Comparison of ENCODE assay signal across 8 cellular contexts in genomic region chr2:25879133-25879730, GRCh38. TPM values are rescaled to one million over a fixed set of nuclear protein-coding genes. Genes with fewer than 3 reads are reported as not detected.
DNase-seq lines count a peak whose midpoint lies in the region; ATAC-seq and TF ChIP-seq lines count a peak whose summit lies in the region.

No MANE protein-coding gene starts in this region.

- peak overlapping the region; percentile 95 for H3K4me3 Mint-ChIP-seq in neural crest cell

- no peak overlapping the region for H3K27ac Mint-ChIP-seq in neural crest cell (ENCODE audit: unreplicated experiment)

- peak overlapping the region; percentile 65 to 94 for H3K27ac ChIP-seq in coronary artery

- peaks cover 32% of the 10 kb centered on the region for H3K4me1 Mint-ChIP-seq in neural crest cell

- ATAC-seq in HG03565 (IDR thresholded peaks at IDR 0.05; ENCODE audit: unreplicated experiment), result no peak
- ATAC-seq in HG03442 (IDR thresholded peaks at IDR 0.05; ENCODE audit: unreplicated experiment), result no peak

- no peaks in the 10 kb centered on the region for H3K9me3 Mint-ChIP-seq in neural crest cell

- peak overlapping the region; percentile 94 for H3K4me3 ChIP-seq in coronary artery

- no peaks in the 10 kb centered on the region for H3K36me3 Mint-ChIP-seq in neural crest cell (ENCODE audit: low read depth)

- DNase-seq in EH (ENCODE audit: low read depth), result peak; percentile 81
- peak; percentile 40 for DNase-seq in NCI-H2196 (lab: John Stamatoyannopoulos, UW; ENCODE audit: unreplicated experiment)
- no peak for DNase-seq in coronary artery (ENCODE audit: low spot score)
- DNase-seq in neural crest cell (ENCODE audit: low read depth, low spot score), result no peak
- DNase-seq in Kasumi-1 (lab: John Stamatoyannopoulos, UW), result no peak
- DNase-seq in HuH-7 (ENCODE audit: low spot score), result no peak

- H3K27me3 Mint-ChIP-seq in neural crest cell (ENCODE audit: low read depth), result peaks cover 25% of the 10 kb centered on the region

- no peak for TF ChIP-seq CTCF in coronary artery (IDR thresholded peaks at IDR 0.05)
- TF ChIP-seq CTCF in neural crest cell (conservative IDR thresholded peaks at IDR 0.05), result no peak

RNA-seq across cellular contexts. Expression of gene ASXL2, which starts 0.9 kb away (rescaled TPM):
- 22.7 and 25.5 TPM in 2 replicates for total RNA-seq in neural crest cell

Comparison
In these comparisons a context has a peak if more than half of its experiments do, and no peak if none do; other contexts are left out.
1. DNase-seq: peak in EH (single experiment) and NCI-H2196 (single experiment); none in coronary artery (single experiment), neural crest cell (single experiment), Kasumi-1 (0 of 2) and HuH-7 (single experiment).